1 cellular context compared by ENCODE assay signal in the genomic region with DNA sequence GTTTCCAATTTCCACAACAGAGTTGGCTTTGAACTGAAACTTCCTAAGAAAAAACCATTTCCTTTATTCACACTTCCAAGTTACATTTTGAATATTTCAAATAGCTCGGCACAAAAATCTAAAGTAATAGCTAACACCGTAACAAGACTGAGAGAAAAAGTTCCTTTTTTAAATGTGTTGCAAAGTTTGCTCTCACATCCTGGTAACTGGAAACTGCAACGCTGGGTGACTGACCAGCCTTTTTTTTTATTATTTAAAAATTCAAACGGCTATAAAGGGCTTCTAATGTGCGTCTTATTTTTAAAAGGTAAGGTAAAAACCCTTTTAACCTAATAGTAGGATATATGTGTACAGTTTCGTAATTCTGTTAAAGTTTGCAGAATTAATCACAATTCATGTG.
TF ChIP-seq lines count a peak whose summit lies in the region.

No MANE protein-coding gene starts in this region.

TF ChIP-seq in HEK293, 187 proteins besides CTCF, POLR2A, EP300 and RAD21 (continued from another document):
- TF ChIP-seq ZNF48 (tag by site-specific recombination; IDR thresholded peaks at IDR 0.05) (no peak), ZNF560 (tag by site-specific recombination; IDR thresholded peaks at IDR 0.05; ENCODE audit: borderline replicate concordance) (no peak), ZEB2 (tag by site-specific recombination; IDR thresholded peaks at IDR 0.05) (no peak), ZNF585B (tag by site-specific recombination; IDR thresholded peaks at IDR 0.05) (no peak), ZBTB1 (tag by site-specific recombination; IDR thresholded peaks at IDR 0.05) (no peak), ZNF747 (tag by site-specific recombination; IDR thresholded peaks at IDR 0.05) (no peak), ZNF140 (tag by site-specific recombination; IDR thresholded peaks at IDR 0.05) (no peak), ZNF621 (tag by site-specific recombination; IDR thresholded peaks at IDR 0.05) (no peak), ZNF426 (tag by site-specific recombination; IDR thresholded peaks at IDR 0.05) (no peak), ZNF223 (tag by site-specific recombination; IDR thresholded peaks at IDR 0.05) (no peak), ZFP3 (tag by site-specific recombination; IDR thresholded peaks at IDR 0.05; ENCODE audit: low read depth) (no peak), RBAK (tag by site-specific recombination; IDR thresholded peaks at IDR 0.05) (no peak)
- TF ChIP-seq, protein P1, sequence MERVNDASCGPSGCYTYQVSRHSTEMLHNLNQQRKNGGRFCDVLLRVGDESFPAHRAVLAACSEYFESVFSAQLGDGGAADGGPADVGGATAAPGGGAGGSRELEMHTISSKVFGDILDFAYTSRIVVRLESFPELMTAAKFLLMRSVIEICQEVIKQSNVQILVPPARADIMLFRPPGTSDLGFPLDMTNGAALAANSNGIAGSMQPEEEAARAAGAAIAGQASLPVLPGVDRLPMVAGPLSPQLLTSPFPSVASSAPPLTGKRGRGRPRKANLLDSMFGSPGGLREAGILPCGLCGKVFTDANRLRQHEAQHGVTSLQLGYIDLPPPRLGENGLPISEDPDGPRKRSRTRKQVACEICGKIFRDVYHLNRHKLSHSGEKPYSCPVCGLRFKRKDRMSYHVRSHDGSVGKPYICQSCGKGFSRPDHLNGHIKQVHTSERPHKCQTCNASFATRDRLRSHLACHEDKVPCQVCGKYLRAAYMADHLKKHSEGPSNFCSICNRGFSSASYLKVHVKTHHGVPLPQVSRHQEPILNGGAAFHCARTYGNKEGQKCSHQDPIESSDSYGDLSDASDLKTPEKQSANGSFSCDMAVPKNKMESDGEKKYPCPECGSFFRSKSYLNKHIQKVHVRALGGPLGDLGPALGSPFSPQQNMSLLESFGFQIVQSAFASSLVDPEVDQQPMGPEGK (tag by site-specific recombination; IDR thresholded peaks at IDR 0.05) = no peak
- TF ChIP-seq, protein P2, sequence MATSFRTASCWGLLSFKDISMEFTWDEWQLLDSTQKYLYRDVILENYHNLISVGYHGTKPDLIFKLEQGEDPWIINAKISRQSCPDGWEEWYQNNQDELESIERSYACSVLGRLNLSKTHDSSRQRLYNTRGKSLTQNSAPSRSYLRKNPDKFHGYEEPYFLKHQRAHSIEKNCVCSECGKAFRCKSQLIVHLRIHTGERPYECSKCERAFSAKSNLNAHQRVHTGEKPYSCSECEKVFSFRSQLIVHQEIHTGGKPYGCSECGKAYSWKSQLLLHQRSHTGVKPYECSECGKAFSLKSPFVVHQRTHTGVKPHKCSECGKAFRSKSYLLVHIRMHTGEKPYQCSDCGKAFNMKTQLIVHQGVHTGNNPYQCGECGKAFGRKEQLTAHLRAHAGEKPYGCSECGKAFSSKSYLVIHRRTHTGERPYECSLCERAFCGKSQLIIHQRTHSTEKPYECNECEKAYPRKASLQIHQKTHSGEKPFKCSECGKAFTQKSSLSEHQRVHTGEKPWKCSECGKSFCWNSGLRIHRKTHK (tag by site-specific recombination; IDR thresholded peaks at IDR 0.05) = no peak
- TF ChIP-seq, protein P3, sequence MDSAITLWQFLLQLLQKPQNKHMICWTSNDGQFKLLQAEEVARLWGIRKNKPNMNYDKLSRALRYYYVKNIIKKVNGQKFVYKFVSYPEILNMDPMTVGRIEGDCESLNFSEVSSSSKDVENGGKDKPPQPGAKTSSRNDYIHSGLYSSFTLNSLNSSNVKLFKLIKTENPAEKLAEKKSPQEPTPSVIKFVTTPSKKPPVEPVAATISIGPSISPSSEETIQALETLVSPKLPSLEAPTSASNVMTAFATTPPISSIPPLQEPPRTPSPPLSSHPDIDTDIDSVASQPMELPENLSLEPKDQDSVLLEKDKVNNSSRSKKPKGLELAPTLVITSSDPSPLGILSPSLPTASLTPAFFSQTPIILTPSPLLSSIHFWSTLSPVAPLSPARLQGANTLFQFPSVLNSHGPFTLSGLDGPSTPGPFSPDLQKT (IDR thresholded peaks at IDR 0.05; ENCODE audit: borderline replicate concordance, low read depth, low read length) = no peak
